ENCODE assay signal across 1 cellular context in genomic region chr4:40195182-40196177, GRCh38.
TF ChIP-seq lines count a peak whose summit lies in the region.

No MANE protein-coding gene starts in this region.

TF ChIP-seq in K562, 482 proteins besides CTCF, POLR2A, EP300 and RAD21 (continued from another document and continues in another):
- TF ChIP-seq PBX2 (CRISPR knock-in tag; IDR thresholded peaks at IDR 0.05; ENCODE audit: low read depth) (no peak), PBX2 (tag; conservative IDR thresholded peaks at IDR 0.05; ENCODE audit: low read depth) (no peak), CREB3L1 (IDR thresholded peaks at IDR 0.05; ENCODE audit: borderline replicate concordance, low read depth) (no peak), FOXA3 (CRISPR knock-in tag; conservative IDR thresholded peaks at IDR 0.05 in 1 of 2, IDR thresholded peaks at IDR 0.05 in 1 of 2) (no peak), HMG20A (CRISPR knock-in tag; conservative IDR thresholded peaks at IDR 0.05) (no peak), CBFB (CRISPR knock-in tag; IDR thresholded peaks at IDR 0.05) (no peak), ZNF280B (CRISPR knock-in tag; IDR thresholded peaks at IDR 0.05) (no peak), MCM3 (IDR thresholded peaks at IDR 0.05) (no peak), BRCA1 (IDR thresholded peaks at IDR 0.05) (no peak), BRCA1 (CRISPR knock-in tag; IDR thresholded peaks at IDR 0.05) (no peak), MTA1 (IDR thresholded peaks at IDR 0.05; ENCODE audit: borderline replicate concordance) (peak; percentile 76; the same call in 1 of the 2 replicates), HMGN3 (IDR thresholded peaks at IDR 0.05; ENCODE audit: borderline replicate concordance, extremely low read depth, insufficient read length, low read depth, low read length) (no peak), ZNF398 (CRISPR knock-in tag; IDR thresholded peaks at IDR 0.05) (no peak), MEF2A (IDR thresholded peaks at IDR 0.05; ENCODE audit: control insufficient read depth, low read depth, low read length) (no peak), SIRT6 (IDR thresholded peaks at IDR 0.05; ENCODE audit: low read depth, low read length) (no peak), SAFB (IDR thresholded peaks at IDR 0.05; ENCODE audit: borderline replicate concordance, low read depth, low read length) (no peak), ARNT (IDR thresholded peaks at IDR 0.05) (peak in 1 of 2 experiments; percentile 23; a peak in 1 of 4 replicates), ZKSCAN3 (CRISPR knock-in tag; IDR thresholded peaks at IDR 0.05) (no peak), RFX5 (IDR thresholded peaks at IDR 0.05; ENCODE audit: low read depth, low read length) (no peak), SMARCA4 (IDR thresholded peaks at IDR 0.05) (peak; percentile 58), MNT (conservative IDR thresholded peaks at IDR 0.05) (no peak; a peak in 1 of 4 replicates), STAT5B (CRISPR knock-in tag; IDR thresholded peaks at IDR 0.05) (no peak), PML (IDR thresholded peaks at IDR 0.05; ENCODE audit: low read length) (no peak), CLOCK (CRISPR knock-in tag; IDR thresholded peaks at IDR 0.05; ENCODE audit: borderline replicate concordance) (no peak), TAF15 (IDR thresholded peaks at IDR 0.05; ENCODE audit: low read depth, low read length) (no peak), HDAC2 (IDR thresholded peaks at IDR 0.05) (peak; percentile 62; the same call in 1 of the 2 replicates), DACH1 (IDR thresholded peaks at IDR 0.05; ENCODE audit: partially characterized antibody) (no peak), CBFA2T2 (conservative IDR thresholded peaks at IDR 0.05) (no peak), ZNF717 (CRISPR knock-in tag; IDR thresholded peaks at IDR 0.05) (no peak), MEIS2 (IDR thresholded peaks at IDR 0.05; ENCODE audit: partially characterized antibody) (no peak), XRCC4 (IDR thresholded peaks at IDR 0.05; ENCODE audit: extremely low read depth, insufficient read depth, insufficient read length) (no peak), BCL6 (CRISPR knock-in tag; IDR thresholded peaks at IDR 0.05) (no peak), NFXL1 (CRISPR knock-in tag; IDR thresholded peaks at IDR 0.05) (no peak), CUX1 (CRISPR knock-in tag; IDR thresholded peaks at IDR 0.05) (no peak), NCOA1 (IDR thresholded peaks at IDR 0.05; ENCODE audit: low read depth) (no peak), AFF1 (IDR thresholded peaks at IDR 0.05; ENCODE audit: low read depth in 1 of 2, partially characterized antibody in 2 of 2) (no peak), HINFP (tag; conservative IDR thresholded peaks at IDR 0.05; ENCODE audit: low read depth) (no peak; the same call in 1 of the 2 replicates), DIDO1 (tag; IDR thresholded peaks at IDR 0.05; ENCODE audit: low read depth) (no peak)
